12 cellular contexts compared by ENCODE assay signal in genomic region chrX:69556094-69557011, GRCh38. TPM values are rescaled to one million over a fixed set of nuclear protein-coding genes. Genes with fewer than 3 reads are reported as not detected.
DNase-seq lines count a peak whose midpoint lies in the region; ATAC-seq and TF ChIP-seq lines count a peak whose summit lies in the region.
"Had no signal": no experiment of that assay in that cellular context is flagged by ENCODE, and none has a peak within 500 bp of the region (broad histone marks: within the 10 kb centered on the region; RNA-seq: fewer than 3 reads in every experiment).

No MANE protein-coding gene starts in this region.

- H3K27ac Mint-ChIP-seq in type B pancreatic cell = peak overlapping the region; percentile 55
- H3K27ac Mint-ChIP-seq in naive thymus-derived CD8-positive, alpha-beta T cell = peak overlapping the region in 1 of 10 donors; percentile 19
- H3K27ac Mint-ChIP-seq in stimulated activated memory B cell treated with anti-CD40 and anti-IgM and Interleukin-4, amounts not matched to agents 10 μg/mL and 1 μg/mL and 100 μg/mL, for 72 hours = no peak overlapping the region
- H3K27ac Mint-ChIP-seq in stimulated activated naive B cell treated with anti-CD40 and anti-IgM and Interleukin-4, amounts not matched to agents 10 μg/mL and 1 μg/mL and 100 μg/mL, for 72 hours = no peak overlapping the region

- peak overlapping the region; percentile 39 to 81 (median 75) for H3K27ac ChIP-seq in adrenal gland
- H3K27ac ChIP-seq: ascending aorta had no signal

- no peak overlapping the region for H3K4me3 ChIP-seq in adrenal gland
- H3K4me3 ChIP-seq: ascending aorta had no signal

- no peaks in the 10 kb centered on the region for H3K36me3 Mint-ChIP-seq in type B pancreatic cell
- H3K36me3 Mint-ChIP-seq in naive thymus-derived CD8-positive, alpha-beta T cell = no peaks in the 10 kb centered on the region
- no peaks in the 10 kb centered on the region for H3K36me3 Mint-ChIP-seq in stimulated activated memory B cell treated with anti-CD40 and anti-IgM and Interleukin-4, amounts not matched to agents 10 μg/mL and 1 μg/mL and 100 μg/mL, for 72 hours
- H3K36me3 Mint-ChIP-seq in stimulated activated naive B cell treated with anti-CD40 and anti-IgM and Interleukin-4, amounts not matched to agents 10 μg/mL and 1 μg/mL and 100 μg/mL, for 72 hours = no peaks in the 10 kb centered on the region

- peaks cover 10% of the 10 kb centered on the region for H3K4me1 Mint-ChIP-seq in type B pancreatic cell (ENCODE audit: unreplicated experiment)
- H3K4me1 Mint-ChIP-seq in naive thymus-derived CD8-positive, alpha-beta T cell = no peaks in the 10 kb centered on the region
- H3K4me1 Mint-ChIP-seq in stimulated activated memory B cell treated with anti-CD40 and anti-IgM and Interleukin-4, amounts not matched to agents 10 μg/mL and 1 μg/mL and 100 μg/mL, for 72 hours = no peaks in the 10 kb centered on the region
- H3K4me1 Mint-ChIP-seq in stimulated activated naive B cell treated with anti-CD40 and anti-IgM and Interleukin-4, amounts not matched to agents 10 μg/mL and 1 μg/mL and 100 μg/mL, for 72 hours = no peaks in the 10 kb centered on the region

- H3K9me3 Mint-ChIP-seq in type B pancreatic cell = no peaks in the 10 kb centered on the region
- H3K9me3 Mint-ChIP-seq in naive thymus-derived CD8-positive, alpha-beta T cell = no peaks in the 10 kb centered on the region
- no peaks in the 10 kb centered on the region for H3K9me3 Mint-ChIP-seq in stimulated activated memory B cell treated with anti-CD40 and anti-IgM and Interleukin-4, amounts not matched to agents 10 μg/mL and 1 μg/mL and 100 μg/mL, for 72 hours
- H3K9me3 Mint-ChIP-seq in stimulated activated naive B cell treated with anti-CD40 and anti-IgM and Interleukin-4, amounts not matched to agents 10 μg/mL and 1 μg/mL and 100 μg/mL, for 72 hours = no peaks in the 10 kb centered on the region

- H3K9me3 ChIP-seq in adrenal gland (replicated peaks in 1 of 3) = no peaks in the 10 kb centered on the region
- H3K9me3 ChIP-seq: ascending aorta had no signal

- no peak for ATAC-seq in naive thymus-derived CD8-positive, alpha-beta T cell
- no peak for ATAC-seq in stimulated activated memory B cell treated with anti-CD40 and anti-IgM and Interleukin-4, amounts not matched to agents 10 μg/mL and 1 μg/mL and 100 μg/mL, for 72 hours
- ATAC-seq in stimulated activated naive B cell treated with anti-CD40 and anti-IgM and Interleukin-4, amounts not matched to agents 10 μg/mL and 1 μg/mL and 100 μg/mL, for 72 hours (replicated peaks) = no peak

- peak in 1 of 2 donors; percentile 33 for TF ChIP-seq POLR2A in adrenal gland (IDR thresholded peaks at IDR 0.05)

- intact Hi-C loops in adrenal gland (cut with DNase I) = no loop called here

- DNase-seq in NCI-H2171 treated with DMSO at 0.1 percent for 48 hours (lab: John Stamatoyannopoulos, UW) (peak; percentile 13), NCI-H2171 (lab: John Stamatoyannopoulos, UW) (no peak), adrenal gland (peak; percentile 69 to 92 (median 83)), iPS-NIHi7 (ENCODE audit: extremely low spot score) (peak; percentile 78), type B pancreatic cell (ENCODE audit: extremely low spot score, unreplicated experiment) (no peak)
- DNase-seq in naive thymus-derived CD8-positive, alpha-beta T cell = no peak
- no peak for DNase-seq in stimulated activated naive B cell treated with anti-CD40 and anti-IgM and Interleukin-4, amounts not matched to agents 10 μg/mL and 1 μg/mL and 100 μg/mL, for 72 hours
- DNase-seq: activated CD4-positive, alpha-beta T cell treated with anti-CD3 and anti-CD28 coated beads, Interleukin-2, amount 50 U/mL, for 48 hours; foreskin melanocyte; occipital lobe had no signal

- peaks cover 3% of the 10 kb centered on the region for H3K27me3 ChIP-seq in adrenal gland
- H3K27me3 ChIP-seq: ascending aorta had no signal

- no peaks in the 10 kb centered on the region for H3K36me3 ChIP-seq in adrenal gland (replicated peaks in 1 of 2)
- H3K36me3 ChIP-seq: ascending aorta had no signal

- no peak for TF ChIP-seq CTCF in adrenal gland (IDR thresholded peaks at IDR 0.05)
- no peak for TF ChIP-seq CTCF in type B pancreatic cell (conservative IDR thresholded peaks at IDR 0.05)

- POLR2A ChIA-PET in naive thymus-derived CD8-positive, alpha-beta T cell (lab: Charles Lee) = no interaction called here

- no peaks in the 10 kb centered on the region for H3K27me3 Mint-ChIP-seq in type B pancreatic cell
- peaks cover 0 to 5% (median 1%) of the 10 kb centered on the region in 5 donors for H3K27me3 Mint-ChIP-seq in naive thymus-derived CD8-positive, alpha-beta T cell
- peaks cover 6% of the 10 kb centered on the region for H3K27me3 Mint-ChIP-seq in stimulated activated memory B cell treated with anti-CD40 and anti-IgM and Interleukin-4, amounts not matched to agents 10 μg/mL and 1 μg/mL and 100 μg/mL, for 72 hours
- peaks cover 0 to 4% of the 10 kb centered on the region in 2 donors for H3K27me3 Mint-ChIP-seq in stimulated activated naive B cell treated with anti-CD40 and anti-IgM and Interleukin-4, amounts not matched to agents 10 μg/mL and 1 μg/mL and 100 μg/mL, for 72 hours

- H3K4me3 Mint-ChIP-seq in type B pancreatic cell = peak overlapping the region; percentile 35
- H3K4me3 Mint-ChIP-seq in naive thymus-derived CD8-positive, alpha-beta T cell = no peak overlapping the region
- no peak overlapping the region for H3K4me3 Mint-ChIP-seq in stimulated activated memory B cell treated with anti-CD40 and anti-IgM and Interleukin-4, amounts not matched to agents 10 μg/mL and 1 μg/mL and 100 μg/mL, for 72 hours
- no peak overlapping the region for H3K4me3 Mint-ChIP-seq in stimulated activated naive B cell treated with anti-CD40 and anti-IgM and Interleukin-4, amounts not matched to agents 10 μg/mL and 1 μg/mL and 100 μg/mL, for 72 hours

- 21 to 49% (median 37%) methylated on average over 15 of the region's 15 CpGs for WGBS in adrenal gland, 4 donors

- H3K4me1 ChIP-seq in adrenal gland (replicated peaks in 1 of 2) = peaks cover 8 to 13% of the 10 kb centered on the region in 2 donors
- H3K4me1 ChIP-seq: ascending aorta had no signal

RNA-seq across cellular contexts. Expression of gene NALF2, which starts 52.2 kb away (rescaled TPM):
- total RNA-seq in adrenal gland (1 to 10 TPM in 3 of 8 donors, under 1 TPM in 5; 0.26 to 1.2 (median 0.85) TPM), type B pancreatic cell (ENCODE audit: low replicate concordance) (1.8 and 3.4 TPM in 2 replicates)
- polyA plus RNA-seq in adrenal gland = 1 to 10 TPM in 2 of 3 donors, under 1 TPM in 1; 0.77 to 2.7 (median 1.4) TPM
- not detected for total RNA-seq in naive thymus-derived CD8-positive, alpha-beta T cell
- polyA plus RNA-seq in naive thymus-derived CD8-positive, alpha-beta T cell = not detected

RNA-seq across cellular contexts. Expression of gene EDA, which starts 59.6 kb away (rescaled TPM):
- 10 to 100 TPM in 7 of 8 donors, 1 to 10 TPM in 1; 6.9 to 25.0 (median 17.7) TPM for total RNA-seq in adrenal gland
- 10 to 100 TPM in 1 of 3 donors, 1 to 10 TPM in 2; 5.6 to 28.7 (median 6.8) TPM for polyA plus RNA-seq in adrenal gland
- 3.9 and 4.4 TPM in 2 replicates for total RNA-seq in type B pancreatic cell (ENCODE audit: low replicate concordance)
- 1 to 10 TPM; 1.1 to 1.6 TPM for total RNA-seq in naive thymus-derived CD8-positive, alpha-beta T cell
- polyA plus RNA-seq in naive thymus-derived CD8-positive, alpha-beta T cell = 1 to 10 TPM in 1 of 3 donors, under 1 TPM in 2; 0.80 to 1.7 (median 0.82) TPM

Comparison
In these comparisons a context has a peak if more than half of its experiments do, and no peak if none do; other contexts are left out.
1. DNase-seq: peak in NCI-H2171 treated with DMSO at 0.1 percent for 48 hours (single experiment), adrenal gland (7 of 7) and iPS-NIHi7 (single experiment); none in NCI-H2171 (single experiment), type B pancreatic cell (single experiment), naive thymus-derived CD8-positive, alpha-beta T cell (0 of 10) and stimulated activated naive B cell treated with anti-CD40 and anti-IgM and Interleukin-4, amounts not matched to agents 10 μg/mL and 1 μg/mL and 100 μg/mL, for 72 hours (single experiment).